Comparison of ENCODE assay signal across 36 cellular contexts in the genomic region with DNA sequence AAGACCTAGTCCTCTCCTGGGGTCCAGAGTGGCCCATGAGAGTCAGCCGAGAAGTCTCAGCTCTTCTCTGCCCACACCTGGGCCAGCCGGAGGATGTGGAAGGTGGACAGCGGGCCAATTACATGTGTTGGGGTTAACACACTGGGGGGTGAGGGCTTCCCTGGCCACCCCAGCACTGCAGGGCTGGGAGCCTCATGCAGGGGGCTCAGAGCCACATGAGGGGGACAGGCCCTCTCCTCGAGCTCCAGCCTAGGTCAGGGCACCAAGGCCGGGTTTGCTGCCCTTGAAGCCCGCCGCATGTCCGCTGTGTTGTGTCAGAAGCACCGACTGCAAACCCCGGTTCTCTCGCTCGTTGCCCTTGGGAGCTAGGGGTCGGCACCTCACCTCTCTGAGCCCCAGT. TPM values are rescaled to one million over a fixed set of nuclear protein-coding genes. Genes with fewer than 3 reads are reported as not detected.
"Had no signal": no experiment of that assay in that cellular context is flagged by ENCODE, and none has a peak within 500 bp of the region (broad histone marks: within the 10 kb centered on the region; RNA-seq: fewer than 3 reads in every experiment).

No MANE protein-coding gene starts in this region.

- H3K9me3 Mint-ChIP-seq: activated B cell treated with CpG ODN at 0.5 μM for 24 hours; activated naive CD4-positive, alpha-beta T cell treated with anti-CD3 and anti-CD28 coated beads for 36 hours; activated naive CD4-positive, alpha-beta T cell treated with anti-CD3 and anti-CD28 coated beads, Interleukin-2, amount 50 U/mL, for 24 hours; activated naive CD8-positive, alpha-beta T cell treated with anti-CD3 and anti-CD28 coated beads, Interleukin-2, amount 10 ng/mL, durations not matched to agents 7 days and 5 days; activated T-helper 1 cell treated with anti-CD3 and anti-CD28 coated beads, Interleukin-12 subunit alpha, Interleukin-12 subunit beta, Interleukin-2, Interleukin-4 antibody, amounts not matched to agents 30 ng/mL and 10 ng/mL and 1 ng/mL, durations not matched to agents 14 hours and 24 hours and 36 hours; activated T-helper 2 cell treated with anti-CD3 and anti-CD28 coated beads, Interferon-gamma antibody, Interleukin-2, Interleukin-4, amounts not matched to agents 10 μg/mL and 5 μg/mL and 100 μg/mL, durations not matched to agents 14 hours and 24 hours and 36 hours; central memory CD8-positive, alpha-beta T cell; effector memory CD8-positive, alpha-beta T cell; T-cell; T-helper 1 cell treated with Interleukin-12 subunit alpha and Interleukin-12 subunit beta and Interleukin-4 antibody, amounts not matched to agents 30 μg/mL and 1 μg/mL, for 36 hours had no signal

- H3K4me1 Mint-ChIP-seq: activated B cell treated with CpG ODN at 0.5 μM for 24 hours; activated CD8-positive, alpha-beta memory T cell treated with anti-CD3 and anti-CD28 coated beads, Interleukin-2, amount 10 ng/mL, durations not matched to agents 7 days and 5 days; activated naive CD4-positive, alpha-beta T cell treated with anti-CD3 and anti-CD28 coated beads, Interleukin-2, amount 50 U/mL, for 24 hours; activated naive CD8-positive, alpha-beta T cell treated with anti-CD3 and anti-CD28 coated beads, Interleukin-2, amount 10 ng/mL, durations not matched to agents 7 days and 5 days; central memory CD8-positive, alpha-beta T cell had no signal

- FAIRE-seq: astrocyte, bronchial epithelial cell had no signal

- H3K4me3 ChIP-seq: coronary artery, esophagus muscularis mucosa, gastrocnemius medialis had no signal

- H3K4me3 Mint-ChIP-seq: activated B cell treated with CpG ODN at 0.5 μM for 24 hours; activated CD8-positive, alpha-beta memory T cell treated with anti-CD3 and anti-CD28 coated beads, Interleukin-2, amount 10 ng/mL, durations not matched to agents 7 days and 5 days; activated CD8-positive, alpha-beta T cell treated with anti-CD3 and anti-CD28 coated beads, Interleukin-2, amount 10 ng/mL, durations not matched to agents 7 days and 5 days; activated naive CD4-positive, alpha-beta T cell treated with anti-CD3 and anti-CD28 coated beads for 36 hours; activated naive CD4-positive, alpha-beta T cell treated with anti-CD3 and anti-CD28 coated beads, Interleukin-2, amount 50 U/mL, for 24 hours; activated naive CD8-positive, alpha-beta T cell treated with anti-CD3 and anti-CD28 coated beads, Interleukin-2, amount 10 ng/mL, durations not matched to agents 7 days and 5 days; activated T-helper 1 cell treated with anti-CD3 and anti-CD28 coated beads, Interleukin-12 subunit alpha, Interleukin-12 subunit beta, Interleukin-2, Interleukin-4 antibody, amounts not matched to agents 30 ng/mL and 10 ng/mL and 1 ng/mL, durations not matched to agents 14 hours and 24 hours and 36 hours; central memory CD8-positive, alpha-beta T cell; effector memory CD8-positive, alpha-beta T cell; T-cell; T-helper 1 cell treated with Interleukin-12 subunit alpha and Interleukin-12 subunit beta and Interleukin-4 antibody, amounts not matched to agents 30 μg/mL and 1 μg/mL, for 36 hours had no signal

- DNase-seq: activated B cell treated with CpG ODN at 0.5 μM for 24 hours; activated CD4-positive, alpha-beta T cell treated with anti-CD3 and anti-CD28 coated beads for 48 hours; activated CD4-positive, alpha-beta T cell treated with anti-CD3 and anti-CD28 coated beads, Interleukin-2, amount 50 U/mL, for 1 hour; activated CD4-positive, alpha-beta T cell treated with anti-CD3 and anti-CD28 coated beads, Interleukin-2, amount 50 U/mL, for 48 hours; activated CD8-positive, alpha-beta memory T cell treated with anti-CD3 and anti-CD28 coated beads, Interleukin-2, amount 10 ng/mL, durations not matched to agents 7 days and 5 days; activated CD8-positive, alpha-beta memory T cell treated with anti-CD3 and anti-CD28 coated beads, Interleukin-2, amount 50 U/mL, for 4 hours; activated CD8-positive, alpha-beta T cell treated with anti-CD3 and anti-CD28 coated beads, Interleukin-2, amount 10 ng/mL, durations not matched to agents 7 days and 5 days; activated effector memory CD4-positive, alpha-beta T cell treated with anti-CD3 and anti-CD28 coated beads, Interleukin-2, amount 50 U/mL, for 16 hours; activated naive CD4-positive, alpha-beta T cell treated with anti-CD3 and anti-CD28 coated beads for 36 hours; activated naive CD8-positive, alpha-beta T cell treated with anti-CD3 and anti-CD28 coated beads, Interleukin-2, amount 10 ng/mL, durations not matched to agents 7 days and 5 days; activated T-cell treated with anti-CD3 and anti-CD28 coated beads, Interleukin-2, amount 50 U/mL, for 1 hour; activated T-cell treated with anti-CD3 and anti-CD28 coated beads, Interleukin-2, amount 50 U/mL, for 48 hours; brain microvascular endothelial cell; dermis blood vessel endothelial cell; effector CD4-positive, alpha-beta T cell; effector memory CD8-positive, alpha-beta T cell; erythroblast; foreskin keratinocyte; gastrocnemius medialis; glutamatergic neuron; SW 1271; T-cell; T1000; WERI-Rb-1 had no signal

- H3K27me3 Mint-ChIP-seq: activated naive CD8-positive, alpha-beta T cell treated with anti-CD3 and anti-CD28 coated beads, Interleukin-2, amount 10 ng/mL, durations not matched to agents 7 days and 5 days had no signal

- H3K4me1 ChIP-seq: foreskin keratinocyte, gastrocnemius medialis had no signal

- H3K27ac ChIP-seq: brain microvascular endothelial cell, coronary artery, esophagus muscularis mucosa, foreskin keratinocyte, gastrocnemius medialis, WERI-Rb-1 had no signal

- ATAC-seq: activated CD4-positive, CD25-positive, alpha-beta regulatory T cell treated with anti-CD3 and anti-CD28 coated beads, Interleukin-2, amount 50 U/mL, for 24 hours; activated CD8-positive, alpha-beta memory T cell treated with anti-CD3 and anti-CD28 coated beads, Interleukin-2, amount 10 ng/mL, durations not matched to agents 7 days and 5 days; activated CD8-positive, alpha-beta T cell treated with anti-CD3 and anti-CD28 coated beads, Interleukin-2, amount 10 ng/mL, durations not matched to agents 7 days and 5 days; effector memory CD8-positive, alpha-beta T cell; gastrocnemius medialis; T-cell had no signal

- H3K9me3 ChIP-seq: esophagus muscularis mucosa, gastrocnemius medialis had no signal

- H3K27ac Mint-ChIP-seq: activated B cell treated with CpG ODN at 0.5 μM for 24 hours; activated CD8-positive, alpha-beta memory T cell treated with anti-CD3 and anti-CD28 coated beads, Interleukin-2, amount 10 ng/mL, durations not matched to agents 7 days and 5 days; activated CD8-positive, alpha-beta T cell treated with anti-CD3 and anti-CD28 coated beads, Interleukin-2, amount 10 ng/mL, durations not matched to agents 7 days and 5 days; activated naive CD4-positive, alpha-beta T cell treated with anti-CD3 and anti-CD28 coated beads for 36 hours; activated naive CD4-positive, alpha-beta T cell treated with anti-CD3 and anti-CD28 coated beads, Interleukin-2, amount 50 U/mL, for 24 hours; activated naive CD8-positive, alpha-beta T cell treated with anti-CD3 and anti-CD28 coated beads, Interleukin-2, amount 10 ng/mL, durations not matched to agents 7 days and 5 days; activated T-helper 1 cell treated with anti-CD3 and anti-CD28 coated beads, Interleukin-12 subunit alpha, Interleukin-12 subunit beta, Interleukin-2, Interleukin-4 antibody, amounts not matched to agents 30 ng/mL and 10 ng/mL and 1 ng/mL, durations not matched to agents 14 hours and 24 hours and 36 hours; activated T-helper 2 cell treated with anti-CD3 and anti-CD28 coated beads, Interferon-gamma antibody, Interleukin-2, Interleukin-4, amounts not matched to agents 10 μg/mL and 5 μg/mL and 100 μg/mL, durations not matched to agents 14 hours and 24 hours and 36 hours; effector memory CD8-positive, alpha-beta T cell; T-cell; T-helper 1 cell treated with Interleukin-12 subunit alpha and Interleukin-12 subunit beta and Interleukin-4 antibody, amounts not matched to agents 30 μg/mL and 1 μg/mL, for 36 hours had no signal

- H3K36me3 Mint-ChIP-seq: activated CD8-positive, alpha-beta memory T cell treated with anti-CD3 and anti-CD28 coated beads, Interleukin-2, amount 10 ng/mL, durations not matched to agents 7 days and 5 days; activated naive CD4-positive, alpha-beta T cell treated with anti-CD3 and anti-CD28 coated beads, Interleukin-2, amount 50 U/mL, for 24 hours; activated naive CD8-positive, alpha-beta T cell treated with anti-CD3 and anti-CD28 coated beads, Interleukin-2, amount 10 ng/mL, durations not matched to agents 7 days and 5 days; T-cell had no signal

- H3K36me3 ChIP-seq: brain microvascular endothelial cell, esophagus muscularis mucosa, gastrocnemius medialis, WERI-Rb-1 had no signal

RNA-seq across cellular contexts. Expression of gene LHX4, which starts 30.5 kb away (rescaled TPM):
- total RNA-seq: activated B cell treated with CpG ODN at 0.5 μM for 24 hours; activated CD8-positive, alpha-beta memory T cell treated with anti-CD3 and anti-CD28 coated beads for 36 hours; activated CD8-positive, alpha-beta memory T cell treated with anti-CD3 and anti-CD28 coated beads, Interleukin-2, amount 10 ng/mL, durations not matched to agents 7 days and 5 days; activated CD8-positive, alpha-beta T cell treated with anti-CD3 and anti-CD28 coated beads, Interleukin-2, amount 10 ng/mL, durations not matched to agents 7 days and 5 days; activated naive CD4-positive, alpha-beta T cell treated with anti-CD3 and anti-CD28 coated beads for 36 hours; activated naive CD8-positive, alpha-beta T cell treated with anti-CD3 and anti-CD28 coated beads, Interleukin-2, amount 10 ng/mL, durations not matched to agents 7 days and 5 days; activated T-helper 1 cell treated with anti-CD3 and anti-CD28 coated beads, Interleukin-12 subunit alpha, Interleukin-12 subunit beta, Interleukin-2, Interleukin-4 antibody, amounts not matched to agents 30 ng/mL and 10 ng/mL and 1 ng/mL, durations not matched to agents 14 hours and 24 hours and 36 hours; activated T-helper 2 cell treated with anti-CD3 and anti-CD28 coated beads, Interferon-gamma antibody, Interleukin-2, Interleukin-4, amounts not matched to agents 10 μg/mL and 5 μg/mL and 100 μg/mL, durations not matched to agents 14 hours and 24 hours and 36 hours; dermis blood vessel endothelial cell; esophagus muscularis mucosa; foreskin keratinocyte; gastrocnemius medialis; T-helper 2 cell treated with Interferon-gamma antibody and Interleukin-4, amounts not matched to agents 100 ng/mL and 5 ng/mL, for 36 hours had no signal
- polyA plus RNA-seq: foreskin keratinocyte had no signal
